ENCODE assay signal across 11 cellular contexts in genomic region chr11:102831709-102832492, GRCh38. TPM values are rescaled to one million over a fixed set of nuclear protein-coding genes. Genes with fewer than 3 reads are reported as not detected.
A peak's percentile ranks its signal among the peaks of the same experiment; 100 is the strongest.
DNase-seq lines count a peak whose midpoint lies in the region; ATAC-seq and TF ChIP-seq lines count a peak whose summit lies in the region.
"Had no signal": no experiment of that assay in that cellular context is flagged by ENCODE, and none has a peak within 500 bp of the region (broad histone marks: within the 10 kb centered on the region; RNA-seq: fewer than 3 reads in every experiment).

No MANE protein-coding gene starts in this region.

- no peak for DNase-seq in WTC11 (ENCODE audit: low spot score)
- no peak for DNase-seq in fibroblast of villous mesenchyme (ENCODE audit: low read depth)
- no peak for DNase-seq in sigmoid colon
- DNase-seq in stimulated activated CD4-positive, alpha-beta T cell treated with anti-CD3 and anti-CD28 coated beads, Interleukin-4, amount 100 ng/mL, for 4 hours = no peak
- DNase-seq in effector CD4-positive, alpha-beta T cell = no peak
- no peak for DNase-seq in NCI-H526 (lab: John Stamatoyannopoulos, UW)
- DNase-seq: immature natural killer cell, NCI-H2081, OCI-M1, T-helper 9 cell had no signal

- no peaks in the 10 kb centered on the region for H3K36me3 ChIP-seq in sigmoid colon

- peaks cover 7% of the 10 kb centered on the region for H3K36me3 Mint-ChIP-seq in WTC11
- H3K36me3 Mint-ChIP-seq: immature natural killer cell had no signal

- H3K27me3 ChIP-seq in sigmoid colon = no peaks in the 10 kb centered on the region

- no peak for TF ChIP-seq EP300 in sigmoid colon (IDR thresholded peaks at IDR 0.05)

- no peak overlapping the region for H3K27ac Mint-ChIP-seq in WTC11
- H3K27ac Mint-ChIP-seq: immature natural killer cell had no signal

- peak overlapping the region; percentile 46 for H3K4me3 ChIP-seq in fibroblast of villous mesenchyme (ENCODE audit: low read depth, low read length)
- peak overlapping the region in 3 of 4 donors; percentile 36 to 45 (median 36) for H3K4me3 ChIP-seq in sigmoid colon

- no peak for TF ChIP-seq CTCF in WTC11 (IDR thresholded peaks at IDR 0.05)
- TF ChIP-seq CTCF in fibroblast of villous mesenchyme (IDR thresholded peaks at IDR 0.05; ENCODE audit: insufficient read depth, low read depth, low read length) = no peak
- TF ChIP-seq CTCF in sigmoid colon (IDR thresholded peaks at IDR 0.05) = peak in 1 of 4 experiments; percentile 5

- peak; percentile 16 for ATAC-seq in GM21423 (IDR thresholded peaks at IDR 0.05; ENCODE audit: unreplicated experiment)
- ATAC-seq in WTC11 = peak; percentile 6; the same call in 1 of the 2 replicates

- peak overlapping the region in 3 of 4 donors; percentile 43 to 63 (median 44) for H3K27ac ChIP-seq in sigmoid colon

- WGBS in sigmoid colon, 2 donors = 58 to 73% methylated on average over 22 of the region's 22 CpGs

- H3K9me3 ChIP-seq in sigmoid colon = no peaks in the 10 kb centered on the region

- H3K27me3 Mint-ChIP-seq in WTC11 (ENCODE audit: low read depth) = peaks cover 4% of the 10 kb centered on the region; the same call in 1 of the 2 replicates

- H3K9me3 Mint-ChIP-seq in WTC11 = peaks cover 8% of the 10 kb centered on the region

- TF ChIP-seq POLR2A in sigmoid colon (IDR thresholded peaks at IDR 0.05) = no peak

- H3K4me1 Mint-ChIP-seq in WTC11 = peaks cover 33% of the 10 kb centered on the region
- H3K4me1 Mint-ChIP-seq: immature natural killer cell had no signal

- peak overlapping the region; percentile 51 for H3K4me3 Mint-ChIP-seq in WTC11
- H3K4me3 Mint-ChIP-seq: immature natural killer cell had no signal

- peaks cover 0 to 21% (median 12%) of the 10 kb centered on the region in 4 donors for H3K4me1 ChIP-seq in sigmoid colon

- intact Hi-C loops in sigmoid colon (cut with DNase I) = loop anchor here (5.0 kb wide), 2 partner anchors 110 to 220 kb away; no protein-coding TSS in a partner anchor

- POLR2A ChIA-PET in WTC11 (lab: Charles Lee) = no interaction called here

- CTCF ChIA-PET in WTC11 (lab: Charles Lee) = interaction anchor here (0.6 to 1.8 kb wide), 19 partner anchors 12 to 325 kb away, joined by 3 to 11 read pairs (median 4); partner anchors contain the start of genes DYNC2H1, MMP10 and MMP3

TF ChIP-seq in WTC11, 78 proteins besides CTCF, POLR2A, EP300 and RAD21:
- no peak for TF ChIP-seq FOXK1 (CRISPR knock-in tag; IDR thresholded peaks at IDR 0.05)
- TF ChIP-seq ZNF121 (CRISPR knock-in tag; IDR thresholded peaks at IDR 0.05) = no peak
- no peak for TF ChIP-seq JAZF1 (CRISPR knock-in tag; IDR thresholded peaks at IDR 0.05)
- TF ChIP-seq ZNF138 (CRISPR knock-in tag; conservative IDR thresholded peaks at IDR 0.05) = no peak
- no peak for TF ChIP-seq NFATC4 (CRISPR knock-in tag; IDR thresholded peaks at IDR 0.05)
- TF ChIP-seq, protein P1, sequence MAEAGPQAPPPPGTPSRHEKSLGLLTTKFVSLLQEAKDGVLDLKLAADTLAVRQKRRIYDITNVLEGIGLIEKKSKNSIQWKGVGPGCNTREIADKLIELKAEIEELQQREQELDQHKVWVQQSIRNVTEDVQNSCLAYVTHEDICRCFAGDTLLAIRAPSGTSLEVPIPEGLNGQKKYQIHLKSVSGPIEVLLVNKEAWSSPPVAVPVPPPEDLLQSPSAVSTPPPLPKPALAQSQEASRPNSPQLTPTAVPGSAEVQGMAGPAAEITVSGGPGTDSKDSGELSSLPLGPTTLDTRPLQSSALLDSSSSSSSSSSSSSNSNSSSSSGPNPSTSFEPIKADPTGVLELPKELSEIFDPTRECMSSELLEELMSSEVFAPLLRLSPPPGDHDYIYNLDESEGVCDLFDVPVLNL (CRISPR knock-in tag; IDR thresholded peaks at IDR 0.05; ENCODE audit: borderline replicate concordance, low read depth) = no peak
- no peak for TF ChIP-seq EMX1 (CRISPR knock-in tag; IDR thresholded peaks at IDR 0.05)
- TF ChIP-seq NR1H2 (CRISPR knock-in tag; IDR thresholded peaks at IDR 0.05) = no peak
TF ChIP-seq in WTC11: peak in this region for 0.

RNA-seq across cellular contexts. Expression of gene MMP3, which starts 11.5 kb away (rescaled TPM):
- total RNA-seq in WTC11 (2021) = not detected in 3 replicates
- 39.7 and 181 TPM in 2 replicates for total RNA-seq in fibroblast of villous mesenchyme
- total RNA-seq in sigmoid colon = 10 to 100 TPM in 2 of 4 donors, under 1 TPM in 1, not detected in 1; 0.36 to 28.5 (median 25.3) TPM
- 1 to 10 TPM in 2 of 3 donors, not detected in 1; 1.3 to 2.8 TPM for polyA plus RNA-seq in sigmoid colon
- polyA plus RNA-seq: immature natural killer cell had no signal

RNA-seq across cellular contexts. Expression of gene MMP1, which starts 33.9 kb away (rescaled TPM):
- total RNA-seq in WTC11 (2021) = 0.11 TPM in 1 of 3 replicates, not detected in the others
- total RNA-seq in fibroblast of villous mesenchyme = 141 and 281 TPM in 2 replicates
- 1 to 10 TPM in 1 of 4 donors, not detected in 3; 1.8 TPM for total RNA-seq in sigmoid colon
- polyA plus RNA-seq in sigmoid colon = 1 to 10 TPM in 2 of 3 donors, under 1 TPM in 1; 0.60 to 5.3 (median 2.7) TPM
- polyA plus RNA-seq: immature natural killer cell had no signal

RNA-seq across cellular contexts. Expression of gene MMP12, which starts 42.9 kb away (rescaled TPM):
- total RNA-seq in WTC11 (2021) = not detected in 3 replicates
- 3.0 and 3.5 TPM in 2 replicates for total RNA-seq in fibroblast of villous mesenchyme
- 1 to 10 TPM in 1 of 4 donors, not detected in 3; 1.8 TPM for total RNA-seq in sigmoid colon
- polyA plus RNA-seq in sigmoid colon = 100 to 1,000 TPM in 1 of 3 donors, 10 to 100 TPM in 1, 1 to 10 TPM in 1; 2.4 to 209 (median 31.6) TPM
- polyA plus RNA-seq: immature natural killer cell had no signal

RNA-seq across cellular contexts. Expression of gene MMP10, which starts 51.5 kb away (rescaled TPM):
- not detected in 3 replicates for total RNA-seq in WTC11 (2021)
- 0.86 and 28.0 TPM in 2 replicates for total RNA-seq in fibroblast of villous mesenchyme
- not detected for total RNA-seq in sigmoid colon
- polyA plus RNA-seq in sigmoid colon = under 1 TPM in 2 of 3 donors, not detected in 1; 0.25 to 0.46 TPM
- polyA plus RNA-seq: immature natural killer cell had no signal

Comparison
In these comparisons a context has a peak if more than half of its experiments do, and no peak if none do; other contexts are left out.
1. RNA of gene MMP1, which starts 33.9 kb away (total RNA-seq): 141 to 281 TPM in fibroblast of villous mesenchyme; 1.8 TPM in sigmoid colon and 0.11 TPM in WTC11; every median in the first group is over 10 times any median in the second.